In the genomic region with DNA sequence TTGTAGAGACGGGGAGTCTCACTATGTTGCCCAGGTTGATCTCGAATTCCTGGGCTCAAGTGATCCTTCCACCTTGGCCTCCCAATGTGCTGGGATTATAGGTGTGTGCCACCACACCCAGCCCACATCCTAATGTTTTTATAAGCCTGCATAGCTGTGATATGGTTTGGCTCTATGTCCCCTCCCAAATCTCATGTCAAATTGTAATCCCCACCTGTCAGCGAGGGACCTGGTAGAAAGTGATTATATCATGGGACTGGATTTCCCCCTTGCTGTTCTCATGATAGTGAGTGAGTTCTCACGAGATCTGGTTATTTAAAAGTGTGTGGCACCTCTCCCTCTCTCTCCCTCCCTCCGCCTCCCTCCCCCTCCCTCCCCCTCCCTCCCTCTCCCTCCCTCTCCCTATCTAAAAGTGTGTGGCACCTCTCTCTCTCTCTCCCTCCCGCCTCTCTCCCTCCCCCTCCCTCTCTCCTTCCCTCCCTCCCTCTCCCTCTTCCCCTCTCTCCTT, we compare ENCODE assay signal across 17 cellular contexts. TPM values are rescaled to one million over a fixed set of nuclear protein-coding genes. Genes with fewer than 3 reads are reported as not detected.
DNase-seq lines count a peak whose midpoint lies in the region; ATAC-seq and TF ChIP-seq lines count a peak whose summit lies in the region.
"Had no signal": no experiment of that assay in that cellular context is flagged by ENCODE, and none has a peak within 500 bp of the region (broad histone marks: within the 10 kb centered on the region; RNA-seq: fewer than 3 reads in every experiment).

No MANE protein-coding gene starts in this region.

- no peak overlapping the region for H3K9ac ChIP-seq in mesendoderm (ENCODE audit: low read length)
- H3K9ac ChIP-seq: BLaER1 treated with 17β-estradiol and CSF1 and Interleukin-3, amounts not matched to agents 10 nM and 100 nM had no signal

- no peaks in the 10 kb centered on the region for H3K36me3 Mint-ChIP-seq in WTC11
- no peaks in the 10 kb centered on the region for H3K36me3 Mint-ChIP-seq in activated CD4-positive, alpha-beta memory T cell treated with anti-CD3 and anti-CD28 coated beads, Interleukin-2, amount 10 ng/mL, durations not matched to agents 7 days and 5 days (ENCODE audit: low read depth)
- H3K36me3 Mint-ChIP-seq: CD8-positive, alpha-beta T cell had no signal

- H3K4me1 ChIP-seq in mesendoderm (ENCODE audit: control insufficient read depth, low read depth, low read length): peaks cover 10% of the 10 kb centered on the region

- H3K79me2 ChIP-seq in mesendoderm (ENCODE audit: control insufficient read depth, insufficient read depth, low read length): no peaks in the 10 kb centered on the region

- WGBS in mesendoderm (ENCODE audit: extremely low coverage, insufficient coverage, low lambda C conversion rate): no CpG with 5 or more reads among the region's 6 CpGs

- H2BK120ac ChIP-seq in mesendoderm (ENCODE audit: low read depth, low read length): no peak overlapping the region

- H3K36me3 ChIP-seq in mesendoderm (ENCODE audit: control insufficient read depth, insufficient read depth, low read length): no peaks in the 10 kb centered on the region
- H3K36me3 ChIP-seq: BLaER1 treated with 17β-estradiol and CSF1 and Interleukin-3, amounts not matched to agents 10 nM and 100 nM had no signal

- CTCF ChIA-PET in WTC11 (lab: Charles Lee): interaction anchor here (1.1 to 1.4 kb wide), 2 partner anchors 10 to 14 kb away, joined by 4 read pairs; a partner anchor contains a TSS
- CTCF ChIA-PET in activated CD4-positive, alpha-beta memory T cell treated with anti-CD3 and anti-CD28 coated beads, Interleukin-2, amount 10 ng/mL, durations not matched to agents 7 days and 5 days (lab: Charles Lee): no interaction called here

- no peak overlapping the region for H3K4me2 ChIP-seq in mesendoderm (ENCODE audit: low read length)
- H3K4me2 ChIP-seq: BLaER1 treated with 17β-estradiol and CSF1 and Interleukin-3, amounts not matched to agents 10 nM and 100 nM had no signal

- TF ChIP-seq CTCF in NB4 (IDR thresholded peaks at IDR 0.05; ENCODE audit: low read depth, low read length): no peak
- TF ChIP-seq CTCF in WTC11 (IDR thresholded peaks at IDR 0.05): no peak

- no peaks in the 10 kb centered on the region for H3K79me1 ChIP-seq in mesendoderm (ENCODE audit: low read length)

- H2BK5ac ChIP-seq in mesendoderm (ENCODE audit: low read length): no peak overlapping the region

- DNase-seq in NB4 (ENCODE audit: low read depth) (peak; percentile 10), WTC11 (ENCODE audit: low spot score) (no peak), mesendoderm (no peak), AML-193 (lab: John Stamatoyannopoulos, UW) (no peak)
- no peak for DNase-seq in activated CD4-positive, alpha-beta memory T cell treated with anti-CD3 and anti-CD28 coated beads, Interleukin-2, amount 10 ng/mL, durations not matched to agents 7 days and 5 days
- DNase-seq: 8988T; ACHN; Calu3; CD4-positive, alpha-beta T cell; CD8-positive, alpha-beta T cell; DMS79 treated with DMSO at 0.1 percent for 48 hours; GF-D8 had no signal

- H4K5ac ChIP-seq in mesendoderm (ENCODE audit: low read length): no peak overlapping the region

- peaks cover 38% of the 10 kb centered on the region for H3K4me1 Mint-ChIP-seq in WTC11
- H3K4me1 Mint-ChIP-seq in activated CD4-positive, alpha-beta memory T cell treated with anti-CD3 and anti-CD28 coated beads, Interleukin-2, amount 10 ng/mL, durations not matched to agents 7 days and 5 days: no peaks in the 10 kb centered on the region
- H3K4me1 Mint-ChIP-seq: B cell had no signal

- POLR2A ChIA-PET in WTC11 (lab: Charles Lee): no interaction called here
- POLR2A ChIA-PET in activated CD4-positive, alpha-beta memory T cell treated with anti-CD3 and anti-CD28 coated beads, Interleukin-2, amount 10 ng/mL, durations not matched to agents 7 days and 5 days (lab: Charles Lee): no interaction called here

- no peak overlapping the region for H4K8ac ChIP-seq in mesendoderm (ENCODE audit: low read depth, low read length)

- H3K4me3 ChIP-seq in NB4 (ENCODE audit: low read depth, low read length): no peak overlapping the region
- H3K4me3 ChIP-seq in mesendoderm (ENCODE audit: low read length): no peak overlapping the region
- H3K4me3 ChIP-seq: BLaER1 treated with 17β-estradiol and CSF1 and Interleukin-3, amounts not matched to agents 10 nM and 100 nM; GM12878 had no signal

- ATAC-seq in WTC11 (no peak), HG03521 (IDR thresholded peaks at IDR 0.05; ENCODE audit: unreplicated experiment) (no peak)
- ATAC-seq: CD8-positive, alpha-beta T cell; GM12878 had no signal

- H3K27me3 ChIP-seq in mesendoderm (ENCODE audit: insufficient read depth, low read length, poor library complexity): no peaks in the 10 kb centered on the region
- H3K27me3 ChIP-seq: BLaER1 treated with 17β-estradiol and CSF1 and Interleukin-3, amounts not matched to agents 10 nM and 100 nM had no signal

- no peak overlapping the region for H3K4me3 Mint-ChIP-seq in WTC11
- no peak overlapping the region for H3K4me3 Mint-ChIP-seq in activated CD4-positive, alpha-beta memory T cell treated with anti-CD3 and anti-CD28 coated beads, Interleukin-2, amount 10 ng/mL, durations not matched to agents 7 days and 5 days
- H3K4me3 Mint-ChIP-seq: B cell; CD4-positive, alpha-beta T cell; CD8-positive, alpha-beta T cell had no signal

- H3K18ac ChIP-seq in mesendoderm (ENCODE audit: low read length): peak overlapping the region; percentile 94

- TF ChIP-seq POLR2A in NB4 (IDR thresholded peaks at IDR 0.05; ENCODE audit: extremely low read depth, insufficient read length): no peak

- no peak overlapping the region for H3K27ac Mint-ChIP-seq in WTC11
- H3K27ac Mint-ChIP-seq in activated CD4-positive, alpha-beta memory T cell treated with anti-CD3 and anti-CD28 coated beads, Interleukin-2, amount 10 ng/mL, durations not matched to agents 7 days and 5 days: no peak overlapping the region
- H3K27ac Mint-ChIP-seq: B cell; CD4-positive, alpha-beta T cell; CD8-positive, alpha-beta T cell had no signal

- H2AK5ac ChIP-seq in mesendoderm (ENCODE audit: low read length): no peak overlapping the region

- no peak overlapping the region for H3K4ac ChIP-seq in mesendoderm (ENCODE audit: low read depth, low read length)

- H3K9me3 Mint-ChIP-seq in WTC11: no peaks in the 10 kb centered on the region
- H3K9me3 Mint-ChIP-seq in activated CD4-positive, alpha-beta memory T cell treated with anti-CD3 and anti-CD28 coated beads, Interleukin-2, amount 10 ng/mL, durations not matched to agents 7 days and 5 days: no peaks in the 10 kb centered on the region
- H3K9me3 Mint-ChIP-seq: CD4-positive, alpha-beta T cell; CD8-positive, alpha-beta T cell had no signal

- H3K27me3 Mint-ChIP-seq in WTC11 (ENCODE audit: low read depth): no peaks in the 10 kb centered on the region
- peaks cover 18% of the 10 kb centered on the region for H3K27me3 Mint-ChIP-seq in activated CD4-positive, alpha-beta memory T cell treated with anti-CD3 and anti-CD28 coated beads, Interleukin-2, amount 10 ng/mL, durations not matched to agents 7 days and 5 days

- no peak overlapping the region for H3K27ac ChIP-seq in mesendoderm (ENCODE audit: low read depth, low read length)
- H3K27ac ChIP-seq: BLaER1 treated with 17β-estradiol and CSF1 and Interleukin-3, amounts not matched to agents 10 nM and 100 nM; C4-2B had no signal

- no peak overlapping the region for H3K56ac ChIP-seq in mesendoderm (ENCODE audit: low read length)

- H2BK15ac ChIP-seq in mesendoderm (replicated peaks; ENCODE audit: low read depth): peak overlapping the region; percentile 99

- H3K23ac ChIP-seq in mesendoderm (ENCODE audit: low read length): no peak overlapping the region

TF ChIP-seq in WTC11, 78 proteins besides CTCF, POLR2A, EP300 and RAD21:
- TF ChIP-seq SP1 (CRISPR knock-in tag; conservative IDR thresholded peaks at IDR 0.05) (no peak), ZNF121 (CRISPR knock-in tag; IDR thresholded peaks at IDR 0.05) (peak; percentile 48; the same call in 1 of the 2 replicates)

RNA-seq across cellular contexts. Expression of a gene that starts 13.9 kb away (rescaled TPM):
- total RNA-seq in WTC11 (2021): 26.4 to 29.0 TPM (median 27.4 TPM) in 3 replicates
- 43.7 TPM for polyA plus RNA-seq in mesendoderm (2013, experiment 1 of 2)
- 40.0 TPM for polyA plus RNA-seq in mesendoderm (2013, experiment 2 of 2)
- total RNA-seq in activated CD4-positive, alpha-beta memory T cell treated with anti-CD3 and anti-CD28 coated beads, Interleukin-2, amount 10 ng/mL, durations not matched to agents 7 days and 5 days: under 1 TPM; 0.20 to 0.23 TPM

Comparison
In these comparisons a context has a peak if more than half of its experiments do, and no peak if none do; other contexts are left out.
1. RNA of a gene that starts 13.9 kb away (total RNA-seq): 26.4 to 29.0 TPM in WTC11; 0.20 to 0.23 TPM in activated CD4-positive, alpha-beta memory T cell treated with anti-CD3 and anti-CD28 coated beads, Interleukin-2, amount 10 ng/mL, durations not matched to agents 7 days and 5 days; every median in the first group is over 10 times any median in the second.